Comparison of ENCODE assay signal across 19 cellular contexts in the genomic region with DNA sequence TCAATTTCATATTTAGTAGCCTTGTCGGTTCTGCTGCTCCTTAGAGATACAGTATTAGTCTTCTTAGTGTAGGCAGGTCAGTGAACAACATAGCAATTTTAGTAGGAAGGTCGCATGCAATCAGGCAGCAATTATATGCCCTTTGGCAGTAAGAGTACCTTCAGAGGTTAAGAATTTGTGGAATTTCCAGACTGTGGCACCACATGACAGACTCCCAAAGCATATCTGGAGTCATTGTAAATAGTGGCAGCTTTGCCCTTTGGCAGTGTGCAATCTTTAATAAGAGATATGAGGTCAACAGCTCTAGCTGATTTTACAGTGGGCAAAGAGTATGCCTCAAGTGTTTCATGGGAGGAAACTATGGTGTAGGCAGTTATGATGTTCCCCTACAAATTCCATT.
DNase-seq lines count a peak whose midpoint lies in the region; ATAC-seq and TF ChIP-seq lines count a peak whose summit lies in the region.
"Had no signal": no experiment of that assay in that cellular context is flagged by ENCODE, and none has a peak within 500 bp of the region (broad histone marks: within the 10 kb centered on the region; RNA-seq: fewer than 3 reads in every experiment).

No MANE protein-coding gene starts in this region.

- H3K18ac ChIP-seq in mesendoderm (ENCODE audit: low read length): no peak overlapping the region

- H3K23ac ChIP-seq in mesendoderm (ENCODE audit: low read length): no peak overlapping the region

- CTCF ChIA-PET in PC-9 (lab: Charles Lee): no interaction called here

- no TSS peak for BruUV-seq in PC-9 (replicated peaks; lab: Mats Ljungman, UMichigan)

- TF ChIP-seq EP300 in ovary (IDR thresholded peaks at IDR 0.05): no peak

- no peak overlapping the region for H2BK5ac ChIP-seq in mesendoderm (ENCODE audit: low read length)

- TF ChIP-seq CTCF in PC-9 (conservative IDR thresholded peaks at IDR 0.05) (no peak), ovary (IDR thresholded peaks at IDR 0.05) (no peak)

- no peak for TF ChIP-seq POLR2A in ovary (IDR thresholded peaks at IDR 0.05)

- H3K4me3 ChIP-seq in PC-9 (no peak overlapping the region), mesendoderm (ENCODE audit: low read length) (no peak overlapping the region), ovary (no peak overlapping the region)
- H3K4me3 ChIP-seq: GM23338 had no signal

- no peaks in the 10 kb centered on the region for H3K27me3 ChIP-seq in PC-9 (ENCODE audit: insufficient read depth, low read depth)
- H3K27me3 ChIP-seq in mesendoderm (ENCODE audit: insufficient read depth, low read length, poor library complexity): no peaks in the 10 kb centered on the region
- no peaks in the 10 kb centered on the region for H3K27me3 ChIP-seq in ovary
- H3K27me3 ChIP-seq: BE2C had no signal

- H3K56ac ChIP-seq in mesendoderm (ENCODE audit: low read length): no peak overlapping the region

- no peak overlapping the region; the same call in 1 of the 2 replicates for H2AFZ ChIP-seq in PC-9
- H2AFZ ChIP-seq: GM23338 had no signal

- H3K9me3 ChIP-seq in PC-9 (ENCODE audit: insufficient read depth, low read depth) (0 out of 2 replicates have a peak, but pooled peaks cover 3% of the 10 kb centered on the region), ovary (no peaks in the 10 kb centered on the region)
- H3K9me3 ChIP-seq: BE2C had no signal

- H3K4ac ChIP-seq in mesendoderm (ENCODE audit: low read depth, low read length): no peak overlapping the region

- ATAC-seq in HG02642 (IDR thresholded peaks at IDR 0.05; ENCODE audit: poor library complexity, unreplicated experiment) (no peak), Right ventricle myocardium superior (ENCODE audit: poor library complexity) (no peak)
- ATAC-seq: GM23338 had no signal

- DNase-seq in Caki2 (ENCODE audit: low read depth) (peak; percentile 26), M059J (ENCODE audit: low read depth) (peak; percentile 51), PC-9 (peak; percentile 13 to 59), mesendoderm (peak; percentile 44), Right ventricle myocardium superior (no peak), NCI-H146 treated with DMSO at 0.1 percent for 48 hours (lab: John Stamatoyannopoulos, UW; ENCODE audit: unreplicated experiment) (no peak), ovary (no peak)
- DNase-seq: ACHN; BE2C; C1 segment of cervical spinal cord; CD4-positive, CD25-positive, alpha-beta regulatory T cell; CD8-positive, alpha-beta memory T cell; COR-L47; DMS79 treated with DMSO at 0.1 percent for 48 hours; GF-D8; HCEC 1CT; KG1 had no signal

- H3K79me2 ChIP-seq in PC-9 (ENCODE audit: low read depth) (no peaks in the 10 kb centered on the region), mesendoderm (ENCODE audit: control insufficient read depth, insufficient read depth, low read length) (no peaks in the 10 kb centered on the region)

- no peak overlapping the region for H3K9ac ChIP-seq in mesendoderm (ENCODE audit: low read length)

- H2BK120ac ChIP-seq in mesendoderm (ENCODE audit: low read depth, low read length): no peak overlapping the region

- H4K8ac ChIP-seq in mesendoderm (ENCODE audit: low read depth, low read length): no peak overlapping the region

- no peak overlapping the region for H4K5ac ChIP-seq in mesendoderm (ENCODE audit: low read length)

- no peak overlapping the region for H3K27ac ChIP-seq in PC-9
- no peak overlapping the region for H3K27ac ChIP-seq in mesendoderm (ENCODE audit: low read depth, low read length)
- H3K27ac ChIP-seq in ovary: no peak overlapping the region

- intact Hi-C loops in PC-9 (cut with micrococcal nuclease; ENCODE audit: unreplicated experiment) (no loop called here), Right ventricle myocardium superior (cut with DNase I) (no loop called here), ovary (cut with DNase I) (no loop called here)

- no peak overlapping the region for H2AK5ac ChIP-seq in mesendoderm (ENCODE audit: low read length)

- in situ Hi-C loops in Caki2 (cut with HindIII; ENCODE audit: low pct_unique_long_range_greater_than_20kb, low sequenced_read_pairs): no loop called here

- no peaks in the 10 kb centered on the region for H3F3A ChIP-seq in PC-9 (ENCODE audit: insufficient read depth, low read depth)

- POLR2A ChIA-PET in PC-9 (lab: Charles Lee; ENCODE audit: unreplicated experiment): no interaction called here

- H3K79me1 ChIP-seq in mesendoderm (ENCODE audit: low read length): no peaks in the 10 kb centered on the region

- WGBS in mesendoderm (ENCODE audit: extremely low coverage, insufficient coverage, low lambda C conversion rate): no CpG with 5 or more reads among the region's 2 CpGs
- 73 to 78% (median 75%) methylated on average over 2 of the region's 2 CpGs for WGBS in ovary, 3 donors

- H2BK15ac ChIP-seq in mesendoderm (replicated peaks; ENCODE audit: low read depth): no peak overlapping the region

- no peaks in the 10 kb centered on the region for H4K20me1 ChIP-seq in PC-9 (ENCODE audit: insufficient read depth)

- no peaks in the 10 kb centered on the region for H3K9me2 ChIP-seq in PC-9 (ENCODE audit: insufficient read depth)

- H3K4me2 ChIP-seq in PC-9 (no peak overlapping the region), mesendoderm (ENCODE audit: low read length) (no peak overlapping the region)
- H3K4me2 ChIP-seq: GM23338 had no signal

- H3K36me3 ChIP-seq in PC-9 (ENCODE audit: low read depth): no peaks in the 10 kb centered on the region
- H3K36me3 ChIP-seq in mesendoderm (ENCODE audit: control insufficient read depth, insufficient read depth, low read length): no peaks in the 10 kb centered on the region
- no peaks in the 10 kb centered on the region for H3K36me3 ChIP-seq in ovary
- H3K36me3 ChIP-seq: BE2C had no signal

- H3K4me1 ChIP-seq in PC-9 (replicated peaks; ENCODE audit: insufficient read depth): 0 out of 2 replicates have a peak, but pooled peaks cover 5% of the 10 kb centered on the region
- H3K4me1 ChIP-seq in mesendoderm (ENCODE audit: control insufficient read depth, low read depth, low read length): no peaks in the 10 kb centered on the region
- H3K4me1 ChIP-seq in ovary (ENCODE audit: insufficient read depth): no peaks in the 10 kb centered on the region
- H3K4me1 ChIP-seq: BE2C had no signal

Comparison
In these comparisons a context has a peak if more than half of its experiments do, and no peak if none do; other contexts are left out.
1. DNase-seq: peak in Caki2 (single experiment), M059J (single experiment), PC-9 (2 of 2) and mesendoderm (single experiment); none in Right ventricle myocardium superior (single experiment), NCI-H146 treated with DMSO at 0.1 percent for 48 hours (single experiment) and ovary (0 of 5).